Comparison of ENCODE assay signal across 24 cellular contexts in the genomic region with DNA sequence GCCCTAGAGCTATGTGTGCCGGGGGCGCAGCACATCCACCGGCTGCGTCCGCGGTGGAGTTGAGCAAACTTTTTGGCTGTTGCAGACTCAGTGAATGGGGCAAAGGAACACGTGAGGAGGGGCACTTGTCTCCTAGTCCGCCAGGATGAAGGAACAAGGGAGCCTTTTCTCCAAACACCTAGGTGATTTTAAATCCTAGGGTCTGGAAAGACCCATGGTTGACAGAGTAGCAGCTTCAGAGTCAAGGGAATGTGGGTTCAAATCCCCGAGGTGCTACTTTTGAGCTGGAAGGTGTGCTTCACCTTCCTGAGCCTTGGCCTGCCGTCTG. TPM values are rescaled to one million over a fixed set of nuclear protein-coding genes. Genes with fewer than 3 reads are reported as not detected.
DNase-seq lines count a peak whose midpoint lies in the region; ATAC-seq and TF ChIP-seq lines count a peak whose summit lies in the region.
"Had no signal": no experiment of that assay in that cellular context is flagged by ENCODE, and none has a peak within 500 bp of the region (broad histone marks: within the 10 kb centered on the region; RNA-seq: fewer than 3 reads in every experiment).

No MANE protein-coding gene starts in this region.

- no peak overlapping the region for H2BK5ac ChIP-seq in mesenchymal stem cell (ENCODE audit: low read depth, low read length, poor library complexity, severe bottlenecking)

- no peaks in the 10 kb centered on the region for H3K79me1 ChIP-seq in mesenchymal stem cell (replicated peaks; ENCODE audit: low read length, poor library complexity, severe bottlenecking)

- H3K9me3 ChIP-seq in ES-I3 (ENCODE audit: control insufficient read depth, insufficient read depth, low read length), result no peaks in the 10 kb centered on the region; the same call in 1 of the 2 replicates
- H3K9me3 ChIP-seq in adipocyte (ENCODE audit: control insufficient read depth, low read length), result no peaks in the 10 kb centered on the region
- no peaks in the 10 kb centered on the region for H3K9me3 ChIP-seq in iPS-15b (ENCODE audit: control insufficient read depth, insufficient read depth, low read length)
- no peaks in the 10 kb centered on the region for H3K9me3 ChIP-seq in mesenchymal stem cell (ENCODE audit: control insufficient read depth, low read length)
- H3K9me3 ChIP-seq: neutrophil, right lobe of liver, uterus had no signal

- ATAC-seq in GM18520 (IDR thresholded peaks at IDR 0.05; ENCODE audit: unreplicated experiment), result no peak
- ATAC-seq: activated CD8-positive, alpha-beta T cell treated with anti-CD3 and anti-CD28 coated beads for 36 hours; right lobe of liver had no signal

- peaks cover 75% of the 10 kb centered on the region for H3K27me3 Mint-ChIP-seq in progenitor cell of endocrine pancreas

- no peak overlapping the region for H3K18ac ChIP-seq in mesenchymal stem cell (ENCODE audit: low read depth in 1 of 2, low read length in 2 of 2)

- no peaks in the 10 kb centered on the region for H3K9me3 Mint-ChIP-seq in progenitor cell of endocrine pancreas (ENCODE audit: low read depth)
- H3K9me3 Mint-ChIP-seq: activated CD8-positive, alpha-beta T cell treated with anti-CD3 and anti-CD28 coated beads for 36 hours; activated naive CD4-positive, alpha-beta T cell treated with anti-CD3 and anti-CD28 coated beads, Interleukin-2, amount 50 U/mL, for 72 hours; activated T-cell treated with anti-CD3 and anti-CD28 coated beads, Interleukin-2, amount 50 U/mL, for 24 hours; memory B cell; stimulated activated naive CD8-positive, alpha-beta T cell treated with anti-CD3 and anti-CD28 coated beads, Interleukin-15, Interleukin-2, amounts not matched to agents 100 ng/mL and 50 ng/mL, for 24 hours had no signal

- no peak overlapping the region for H4K8ac ChIP-seq in mesenchymal stem cell (ENCODE audit: low read length)

- no peak overlapping the region for H3K4me2 ChIP-seq in mesenchymal stem cell (ENCODE audit: low read length, poor library complexity, severe bottlenecking)

- in situ Hi-C loops in brain microvascular endothelial cell (cut with HindIII; ENCODE audit: low pct_ligation_motif_present, low sequenced_read_pairs), result loop anchor here (25.0 kb wide), 1 partner anchor 142 kb away; no protein-coding TSS in a partner anchor

- H4K91ac ChIP-seq in mesenchymal stem cell (ENCODE audit: low read length), result no peak overlapping the region

- WGBS in mesenchymal stem cell, result 19% methylated on average over 10 of the region's 10 CpGs

- H3K27ac ChIP-seq in brain microvascular endothelial cell (no peak overlapping the region), mesenchymal stem cell (ENCODE audit: low read length, poor library complexity, severe bottlenecking) (no peak overlapping the region)
- H3K27ac ChIP-seq: neutrophil, right lobe of liver, uterus had no signal

- H2BK12ac ChIP-seq in mesenchymal stem cell (ENCODE audit: low read length in 2 of 2), result no peak overlapping the region

- no peak overlapping the region for H2AFZ ChIP-seq in mesenchymal stem cell (ENCODE audit: low read depth, low read length)

- DNase-seq in adipocyte (ENCODE audit: low read depth), result no peak
- DNase-seq in progenitor cell of endocrine pancreas (ENCODE audit: low spot score, unreplicated experiment), result no peak
- no peak for DNase-seq in stimulated activated CD4-positive, alpha-beta T cell treated with anti-CD3 and anti-CD28 coated beads, Interleukin-12 subunit alpha, Interleukin-12 subunit beta, amount 100 ng/mL, for 4 hours
- no peak for DNase-seq in brain microvascular endothelial cell
- DNase-seq in mesenchymal stem cell, result no peak
- DNase-seq: activated CD8-positive, alpha-beta T cell treated with anti-CD3 and anti-CD28 coated beads for 36 hours; activated T-cell treated with anti-CD3 and anti-CD28 coated beads, Interleukin-2, amount 50 U/mL, for 24 hours; COR-L47; effector CD4-positive, alpha-beta T cell; EL; kidney; NCI-H1048; NCI-H2081; NCI-H510A treated with DMSO at 0.1 percent for 48 hours; right lobe of liver; Right ventricle myocardium superior; uterus had no signal

- TF ChIP-seq CTCF in progenitor cell of endocrine pancreas (IDR thresholded peaks at IDR 0.05; ENCODE audit: unreplicated experiment) (no peak), brain microvascular endothelial cell (IDR thresholded peaks at IDR 0.05; ENCODE audit: low read depth, low read length, missing control alignments) (no peak)

- H3K4me3 ChIP-seq in adipocyte (ENCODE audit: low read length) (peak overlapping the region; percentile 70), iPS-15b (ENCODE audit: low read depth, low read length) (peak overlapping the region; percentile 68), brain microvascular endothelial cell (ENCODE audit: low read depth, low read length) (no peak overlapping the region), mesenchymal stem cell (ENCODE audit: insufficient read depth in 1 of 2, low read depth in 1 of 2, low read length in 2 of 2) (peak overlapping the region in 1 of 2 experiments; percentile 37)
- H3K4me3 ChIP-seq: right lobe of liver, uterus had no signal

- H3K4me1 ChIP-seq in ES-I3 (ENCODE audit: insufficient read depth, low read length) (peaks cover 3% of the 10 kb centered on the region; the same call in 1 of the 2 replicates), adipocyte (ENCODE audit: control insufficient read depth, insufficient read depth, low read length) (peaks cover 4% of the 10 kb centered on the region), iPS-15b (ENCODE audit: control insufficient read depth, insufficient read depth, low read length) (peaks cover 4% of the 10 kb centered on the region), mesenchymal stem cell (ENCODE audit: control insufficient read depth, insufficient read depth, low read depth, low read length) (peaks cover 6% of the 10 kb centered on the region)
- H3K4me1 ChIP-seq: right lobe of liver had no signal

- no peak overlapping the region for H3K27ac Mint-ChIP-seq in progenitor cell of endocrine pancreas
- H3K27ac Mint-ChIP-seq: activated CD8-positive, alpha-beta T cell treated with anti-CD3 and anti-CD28 coated beads for 36 hours; activated naive CD4-positive, alpha-beta T cell treated with anti-CD3 and anti-CD28 coated beads, Interleukin-2, amount 50 U/mL, for 72 hours; activated T-cell treated with anti-CD3 and anti-CD28 coated beads, Interleukin-2, amount 50 U/mL, for 24 hours; memory B cell; stimulated activated naive CD8-positive, alpha-beta T cell treated with anti-CD3 and anti-CD28 coated beads, Interleukin-15, Interleukin-2, amounts not matched to agents 100 ng/mL and 50 ng/mL, for 24 hours had no signal

- H3K36me3 Mint-ChIP-seq in progenitor cell of endocrine pancreas (ENCODE audit: insufficient read depth), result no peaks in the 10 kb centered on the region
- H3K36me3 Mint-ChIP-seq: memory B cell had no signal

- H3K4me3 Mint-ChIP-seq in progenitor cell of endocrine pancreas (ENCODE audit: low read depth), result peak overlapping the region; percentile 67
- H3K4me3 Mint-ChIP-seq: activated CD8-positive, alpha-beta T cell treated with anti-CD3 and anti-CD28 coated beads for 36 hours; activated T-cell treated with anti-CD3 and anti-CD28 coated beads, Interleukin-2, amount 50 U/mL, for 24 hours; memory B cell; stimulated activated naive CD8-positive, alpha-beta T cell treated with anti-CD3 and anti-CD28 coated beads, Interleukin-15, Interleukin-2, amounts not matched to agents 100 ng/mL and 50 ng/mL, for 24 hours had no signal

- H3K23ac ChIP-seq in mesenchymal stem cell (ENCODE audit: low read length in 2 of 2), result no peak overlapping the region

- no peaks in the 10 kb centered on the region for H3K36me3 ChIP-seq in ES-I3 (ENCODE audit: insufficient read depth, low read length)
- H3K36me3 ChIP-seq in adipocyte (ENCODE audit: control insufficient read depth, insufficient read depth, low read length, severe bottlenecking), result no peaks in the 10 kb centered on the region
- H3K36me3 ChIP-seq in iPS-15b (ENCODE audit: control insufficient read depth, insufficient read depth, low read length), result no peaks in the 10 kb centered on the region
- H3K36me3 ChIP-seq in brain microvascular endothelial cell (replicated peaks), result no peaks in the 10 kb centered on the region
- H3K36me3 ChIP-seq in mesenchymal stem cell (ENCODE audit: control insufficient read depth in 1 of 2, insufficient read depth in 2 of 2, low read depth in 1 of 2, low read length in 2 of 2), result no peaks in the 10 kb centered on the region
- H3K36me3 ChIP-seq: neutrophil, right lobe of liver, uterus had no signal

- no peak overlapping the region for H3K4ac ChIP-seq in mesenchymal stem cell (ENCODE audit: low read depth in 1 of 2, low read length in 2 of 2)

- peaks cover 41% of the 10 kb centered on the region for H3K27me3 ChIP-seq in adipocyte (replicated peaks; ENCODE audit: control insufficient read depth, insufficient read depth, low read length)
- peaks cover 57% of the 10 kb centered on the region for H3K27me3 ChIP-seq in iPS-15b (ENCODE audit: control insufficient read depth, insufficient read depth, low read length)
- H3K27me3 ChIP-seq in brain microvascular endothelial cell (replicated peaks), result peaks cover 38% of the 10 kb centered on the region
- H3K27me3 ChIP-seq in mesenchymal stem cell (ENCODE audit: control insufficient read depth in 1 of 2, insufficient read depth in 1 of 2, low read length in 2 of 2), result peaks cover 67 to 74% of the 10 kb centered on the region in 2 experiments
- H3K27me3 ChIP-seq: uterus had no signal

- no peak overlapping the region for H2BK120ac ChIP-seq in mesenchymal stem cell (ENCODE audit: low read depth, low read length)

- no peak overlapping the region for H2AK5ac ChIP-seq in mesenchymal stem cell (ENCODE audit: low read length, severe bottlenecking)

- peaks cover 7% of the 10 kb centered on the region for H3K4me1 Mint-ChIP-seq in progenitor cell of endocrine pancreas (ENCODE audit: low read depth)

- H3K9ac ChIP-seq in ES-I3 (ENCODE audit: low read depth, low read length), result peak overlapping the region; percentile 86
- H3K9ac ChIP-seq in adipocyte (ENCODE audit: low read length), result no peak overlapping the region
- H3K9ac ChIP-seq in iPS-15b (ENCODE audit: low read depth, low read length), result peak overlapping the region; percentile 55
- H3K9ac ChIP-seq in mesenchymal stem cell (ENCODE audit: low read length), result no peak overlapping the region

- no peak overlapping the region for H2BK15ac ChIP-seq in mesenchymal stem cell (ENCODE audit: low read depth, poor library complexity, severe bottlenecking)

- H3K14ac ChIP-seq in mesenchymal stem cell (ENCODE audit: low read length in 2 of 2), result no peak overlapping the region

RNA-seq across cellular contexts. Expression of a gene that starts 0.6 kb away (rescaled TPM):
- 0.93 and 2.0 TPM in 2 replicates for total RNA-seq in progenitor cell of endocrine pancreas
- polyA plus RNA-seq in mesenchymal stem cell (2013, experiment 1 of 2), result 0.28 TPM
- 0.37 TPM for polyA plus RNA-seq in mesenchymal stem cell (2013, experiment 2 of 2)
- total RNA-seq: activated CD8-positive, alpha-beta T cell treated with anti-CD3 and anti-CD28 coated beads for 36 hours; activated naive CD4-positive, alpha-beta T cell treated with anti-CD3 and anti-CD28 coated beads, Interleukin-2, amount 50 U/mL, for 72 hours had no signal

Comparison
In these comparisons a context has a peak if more than half of its experiments do, and no peak if none do; other contexts are left out.
1. H3K9ac ChIP-seq: peak in ES-I3 (single experiment) and iPS-15b (single experiment); none in adipocyte (single experiment) and mesenchymal stem cell (single experiment).